ENCODE assay signal across 10 cellular contexts in the genomic region with DNA sequence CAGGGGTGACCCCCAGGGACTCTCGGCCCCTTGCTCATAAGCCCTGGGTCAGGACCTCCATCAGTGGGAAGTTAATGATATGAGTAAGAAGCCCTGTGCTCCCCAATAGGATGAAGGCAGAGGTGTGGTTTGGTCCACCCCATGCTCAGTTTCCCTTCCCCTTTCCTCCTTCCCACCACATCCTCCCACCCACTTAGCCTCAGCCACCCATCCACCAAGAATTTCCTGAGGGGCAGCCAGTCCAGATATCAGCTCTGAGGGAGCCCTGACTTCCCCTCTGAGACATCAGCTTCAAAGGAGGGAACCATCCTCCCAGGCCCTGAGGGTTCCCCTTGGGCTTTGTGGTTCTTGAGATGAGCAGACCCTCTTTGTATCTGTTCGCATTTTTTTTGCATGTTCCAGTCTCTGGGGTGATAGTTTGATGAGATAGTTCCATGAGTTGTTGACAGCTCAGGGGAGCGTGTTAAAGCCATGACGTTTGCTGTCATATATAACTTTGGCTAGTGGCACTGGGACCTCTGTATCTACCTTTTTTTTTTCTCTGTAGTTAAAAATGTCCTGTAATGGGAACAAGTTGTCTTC.
A peak's percentile ranks its signal among the peaks of the same experiment; 100 is the strongest.
DNase-seq lines count a peak whose midpoint lies in the region; ATAC-seq, FAIRE-seq and TF ChIP-seq lines count a peak whose summit lies in the region.
"Had no signal": no experiment of that assay in that cellular context is flagged by ENCODE, and none has a peak within 500 bp of the region (broad histone marks: within the 10 kb centered on the region; RNA-seq: fewer than 3 reads in every experiment).

No MANE protein-coding gene starts in this region.

- no peak overlapping the region for H3K27ac ChIP-seq in esophagus muscularis mucosa (replicated peaks in 1 of 4)

- TF ChIP-seq EP300 in esophagus muscularis mucosa (IDR thresholded peaks at IDR 0.05), result no peak

- no peaks in the 10 kb centered on the region for H3K9me3 ChIP-seq in esophagus muscularis mucosa

- no peak for TF ChIP-seq POLR2A in esophagus muscularis mucosa (IDR thresholded peaks at IDR 0.05; ENCODE audit: low read depth)

- peak; percentile 98 for FAIRE-seq in GM18507 (lab: Jason Lieb, UNC)

- H3K4me3 ChIP-seq in Jurkat, Clone E6-1 (ENCODE audit: low read length), result no peak overlapping the region
- H3K4me3 ChIP-seq in esophagus muscularis mucosa, result no peak overlapping the region
- H3K4me3 ChIP-seq: dorsolateral prefrontal cortex had no signal

- 83% methylated on average over 4 of the region's 4 CpGs for WGBS in esophagus muscularis mucosa

- no peak for TF ChIP-seq CTCF in esophagus muscularis mucosa (IDR thresholded peaks at IDR 0.05)

- DNase-seq in GM18507 (ENCODE audit: extremely low spot score, insufficient read length, low read depth) (peak; percentile 83), NCI-H345 (lab: John Stamatoyannopoulos, UW) (no peak), esophagus muscularis mucosa (ENCODE audit: extremely low spot score) (no peak), NCI-H774 (lab: John Stamatoyannopoulos, UW) (no peak)
- peak; percentile 32 for DNase-seq in Jurkat, Clone E6-1 (ENCODE audit: low read depth, low spot score)
- peak; percentile 32 for DNase-seq in activated naive CD8-positive, alpha-beta T cell treated with anti-CD3 and anti-CD28 coated beads, Interleukin-2, amount 50 U/mL, for 16 hours (ENCODE audit: low read depth, low spot score)
- DNase-seq in effector CD8-positive, alpha-beta T cell (lab: John Stamatoyannopoulos, UW), result no peak
- DNase-seq: IMR-90 had no signal

- peaks cover 3 to 16% (median 10%) of the 10 kb centered on the region in 4 donors for H3K4me1 ChIP-seq in esophagus muscularis mucosa

- H3K36me3 ChIP-seq in esophagus muscularis mucosa, result peaks cover 11 to 50% (median 38%) of the 10 kb centered on the region in 4 donors

- H3K27me3 ChIP-seq in esophagus muscularis mucosa, result no peaks in the 10 kb centered on the region
- H3K27me3 ChIP-seq: dorsolateral prefrontal cortex had no signal

- intact Hi-C loops in esophagus muscularis mucosa (cut with DNase I), result loop anchor here (5.0 kb wide), 1 partner anchor 65 kb away; no protein-coding TSS in a partner anchor

- ATAC-seq in GM21515 (IDR thresholded peaks at IDR 0.05; ENCODE audit: unreplicated experiment), result peak; percentile 71

Comparison
In these comparisons a context has a peak if more than half of its experiments do, and no peak if none do; other contexts are left out.
1. DNase-seq: peak in GM18507 (single experiment), Jurkat, Clone E6-1 (single experiment) and activated naive CD8-positive, alpha-beta T cell treated with anti-CD3 and anti-CD28 coated beads, Interleukin-2, amount 50 U/mL, for 16 hours (single experiment); none in NCI-H345 (single experiment), effector CD8-positive, alpha-beta T cell (single experiment), esophagus muscularis mucosa (single experiment) and NCI-H774 (single experiment).